In the genomic region with DNA sequence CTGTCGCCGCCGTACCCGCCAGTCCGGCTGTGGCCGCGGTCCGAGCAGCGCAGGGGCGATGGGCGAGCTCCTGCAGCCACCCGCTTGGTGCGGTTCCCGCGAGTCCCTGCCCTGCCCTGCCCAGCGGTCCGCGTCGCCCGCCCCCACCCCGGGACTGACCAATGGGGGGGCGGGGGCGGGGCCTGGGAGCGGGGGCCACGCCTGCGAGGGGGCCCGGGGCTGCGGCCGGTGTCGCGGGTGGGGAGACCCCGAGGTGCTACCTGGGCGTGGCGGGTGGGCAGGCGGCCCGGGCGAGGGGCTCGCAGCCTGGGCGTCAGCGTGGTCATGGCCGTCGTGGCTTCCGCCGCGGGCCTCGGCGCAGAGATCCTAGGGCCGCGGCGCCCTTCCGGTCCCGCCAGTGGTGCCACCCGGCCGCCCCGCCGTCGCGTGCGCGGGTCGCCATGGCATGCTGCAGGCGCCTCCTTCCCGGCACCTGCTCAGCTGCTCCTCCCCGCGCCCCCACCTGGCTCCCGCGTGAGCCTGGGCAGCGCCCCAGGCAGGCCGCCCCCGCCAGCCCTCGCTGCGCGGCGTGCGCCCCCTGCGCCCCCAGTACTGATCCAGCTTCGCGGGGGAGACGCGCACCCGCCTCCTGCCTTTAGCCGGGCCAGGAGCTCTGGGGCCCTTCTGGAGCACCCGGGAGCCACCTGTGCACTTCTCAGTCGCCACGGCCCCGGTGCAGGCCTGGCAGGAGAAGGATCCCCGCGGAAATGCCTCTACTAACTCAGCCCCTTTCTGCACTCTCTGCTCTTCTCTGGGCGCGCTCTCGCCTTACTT, we compare ENCODE assay signal across 1 cellular context.
TF ChIP-seq lines count a peak whose summit lies in the region.

BMP8B (minus strand) TSS at position 108 of the 813 bp plus-strand sequence. CDS start 380 bp downstream, outside the sequence.

TF ChIP-seq in GM12878, 131 proteins besides CTCF, POLR2A, EP300 and RAD21 (continued from another document and continues in another):
- TF ChIP-seq TCF12 (IDR thresholded peaks at IDR 0.05; ENCODE audit: low read depth, low read length) (no peak), RUNX3 (IDR thresholded peaks at IDR 0.05; ENCODE audit: low read length) (no peak), SPI1 (IDR thresholded peaks at IDR 0.05; ENCODE audit: borderline replicate concordance, insufficient read depth, low read depth, low read length) (no peak), MEF2B (IDR thresholded peaks at IDR 0.05; ENCODE audit: partially characterized antibody, poor library complexity, severe bottlenecking) (no peak), ZNF384 (IDR thresholded peaks at IDR 0.05; ENCODE audit: borderline replicate concordance, low read depth, low read length) (no peak), HCFC1 (IDR thresholded peaks at IDR 0.05; ENCODE audit: low read length) (no peak; the same call in 1 of the 2 replicates), LARP7 (IDR thresholded peaks at IDR 0.05) (peak; percentile 84), NFYA (IDR thresholded peaks at IDR 0.05; ENCODE audit: borderline replicate concordance, low read depth, low read length) (no peak), RFX5 (IDR thresholded peaks at IDR 0.05; ENCODE audit: low read depth, low read length) (no peak), MXI1 (IDR thresholded peaks at IDR 0.05; ENCODE audit: low read depth, low read length) (no peak), BCL3 (IDR thresholded peaks at IDR 0.05; ENCODE audit: borderline replicate concordance, insufficient read depth, low read depth, low read length, poor library complexity, severe bottlenecking) (no peak), ZNF592 (IDR thresholded peaks at IDR 0.05) (0 out of 2 replicates have a peak, but pooled peaks have one; percentile 37), CHD2 (IDR thresholded peaks at IDR 0.05; ENCODE audit: borderline replicate concordance, low read depth, low read length) (no peak), PML (IDR thresholded peaks at IDR 0.05; ENCODE audit: low read length) (no peak), FOXK2 (IDR thresholded peaks at IDR 0.05) (no peak), GABPA (IDR thresholded peaks at IDR 0.05; ENCODE audit: low read depth) (no peak), SUZ12 (IDR thresholded peaks at IDR 0.05; ENCODE audit: unreplicated experiment) (no peak), ASH2L (IDR thresholded peaks at IDR 0.05; ENCODE audit: borderline replicate concordance, low read depth) (no peak), STAT3 (IDR thresholded peaks at IDR 0.05; ENCODE audit: low read depth, low read length) (no peak), MAX (IDR thresholded peaks at IDR 0.05; ENCODE audit: low read depth, low read length) (no peak; the same call in 1 of the 2 replicates), FOS (IDR thresholded peaks at IDR 0.05; ENCODE audit: borderline replicate concordance, extremely low read depth, insufficient read length) (no peak), ZNF274 (IDR thresholded peaks at IDR 0.05; ENCODE audit: insufficient read depth, insufficient read length) (no peak), NFIC (IDR thresholded peaks at IDR 0.05; ENCODE audit: low read depth, low read length) (no peak), CREM (IDR thresholded peaks at IDR 0.05; ENCODE audit: low read depth) (no peak), ZBTB40 (IDR thresholded peaks at IDR 0.05; ENCODE audit: borderline replicate concordance) (no peak), KAT2A (conservative IDR thresholded peaks at IDR 0.05; ENCODE audit: control insufficient read depth, low read depth, low read length) (no peak), CEBPB (IDR thresholded peaks at IDR 0.05; ENCODE audit: borderline replicate concordance in 1 of 2, low read depth in 2 of 2, low read length in 2 of 2) (no peak), MYC (IDR thresholded peaks at IDR 0.05; ENCODE audit: insufficient read depth, insufficient read length, insufficient replicate concordance, low read length, severe bottlenecking) (no peak), POU2F2 (IDR thresholded peaks at IDR 0.05; ENCODE audit: borderline replicate concordance, low read depth, low read length) (no peak), SMAD5 (IDR thresholded peaks at IDR 0.05; ENCODE audit: low read depth) (no peak), MEF2A (IDR thresholded peaks at IDR 0.05; ENCODE audit: insufficient read depth, low read depth, low read length) (no peak), BCLAF1 (IDR thresholded peaks at IDR 0.05) (no peak)
- TF ChIP-seq, protein P1, sequence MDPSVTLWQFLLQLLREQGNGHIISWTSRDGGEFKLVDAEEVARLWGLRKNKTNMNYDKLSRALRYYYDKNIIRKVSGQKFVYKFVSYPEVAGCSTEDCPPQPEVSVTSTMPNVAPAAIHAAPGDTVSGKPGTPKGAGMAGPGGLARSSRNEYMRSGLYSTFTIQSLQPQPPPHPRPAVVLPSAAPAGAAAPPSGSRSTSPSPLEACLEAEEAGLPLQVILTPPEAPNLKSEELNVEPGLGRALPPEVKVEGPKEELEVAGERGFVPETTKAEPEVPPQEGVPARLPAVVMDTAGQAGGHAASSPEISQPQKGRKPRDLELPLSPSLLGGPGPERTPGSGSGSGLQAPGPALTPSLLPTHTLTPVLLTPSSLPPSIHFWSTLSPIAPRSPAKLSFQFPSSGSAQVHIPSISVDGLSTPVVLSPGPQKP (IDR thresholded peaks at IDR 0.05; ENCODE audit: low read depth, low read length), result no peak
- TF ChIP-seq, protein P2, sequence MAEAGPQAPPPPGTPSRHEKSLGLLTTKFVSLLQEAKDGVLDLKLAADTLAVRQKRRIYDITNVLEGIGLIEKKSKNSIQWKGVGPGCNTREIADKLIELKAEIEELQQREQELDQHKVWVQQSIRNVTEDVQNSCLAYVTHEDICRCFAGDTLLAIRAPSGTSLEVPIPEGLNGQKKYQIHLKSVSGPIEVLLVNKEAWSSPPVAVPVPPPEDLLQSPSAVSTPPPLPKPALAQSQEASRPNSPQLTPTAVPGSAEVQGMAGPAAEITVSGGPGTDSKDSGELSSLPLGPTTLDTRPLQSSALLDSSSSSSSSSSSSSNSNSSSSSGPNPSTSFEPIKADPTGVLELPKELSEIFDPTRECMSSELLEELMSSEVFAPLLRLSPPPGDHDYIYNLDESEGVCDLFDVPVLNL (IDR thresholded peaks at IDR 0.05; ENCODE audit: low read depth, low read length), result no peak
- TF ChIP-seq, protein P3, sequence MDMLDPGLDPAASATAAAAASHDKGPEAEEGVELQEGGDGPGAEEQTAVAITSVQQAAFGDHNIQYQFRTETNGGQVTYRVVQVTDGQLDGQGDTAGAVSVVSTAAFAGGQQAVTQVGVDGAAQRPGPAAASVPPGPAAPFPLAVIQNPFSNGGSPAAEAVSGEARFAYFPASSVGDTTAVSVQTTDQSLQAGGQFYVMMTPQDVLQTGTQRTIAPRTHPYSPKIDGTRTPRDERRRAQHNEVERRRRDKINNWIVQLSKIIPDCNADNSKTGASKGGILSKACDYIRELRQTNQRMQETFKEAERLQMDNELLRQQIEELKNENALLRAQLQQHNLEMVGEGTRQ (IDR thresholded peaks at IDR 0.05; ENCODE audit: borderline replicate concordance, low read depth, low read length), result no peak
